Comparison of ENCODE assay signal across 18 cellular contexts in the genomic region with DNA sequence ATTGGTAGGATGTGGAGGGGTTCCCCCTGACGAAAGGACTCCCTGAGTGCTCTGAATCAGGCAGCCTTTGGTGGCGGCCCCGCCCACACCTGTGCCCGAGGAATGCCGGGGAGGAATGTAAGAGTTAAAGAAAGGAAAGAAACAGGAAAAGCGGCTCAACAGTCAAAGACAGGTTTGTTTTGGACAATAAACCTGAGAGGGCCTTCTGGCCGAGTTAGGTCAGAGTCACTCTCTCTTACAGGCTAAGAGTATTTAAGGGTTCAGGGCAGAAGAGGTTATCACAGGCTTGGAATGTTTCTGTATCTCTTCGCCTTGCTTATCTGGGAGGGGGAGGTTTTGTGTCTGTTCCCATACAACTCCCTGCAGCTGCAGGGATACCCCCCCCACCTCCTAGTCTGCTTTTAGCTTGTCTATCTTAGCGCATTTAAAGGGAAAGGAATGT. TPM values are rescaled to one million over a fixed set of nuclear protein-coding genes. Genes with fewer than 3 reads are reported as not detected.
DNase-seq lines count a peak whose midpoint lies in the region; ATAC-seq and TF ChIP-seq lines count a peak whose summit lies in the region.
"Had no signal": no experiment of that assay in that cellular context is flagged by ENCODE, and none has a peak within 500 bp of the region (broad histone marks: within the 10 kb centered on the region; RNA-seq: fewer than 3 reads in every experiment).

No MANE protein-coding gene starts in this region.

- peak overlapping the region; percentile 84 for H3K9ac ChIP-seq in endodermal cell (ENCODE audit: extremely low read depth, low read length, poor library complexity, severe bottlenecking)

- peaks cover 66% of the 10 kb centered on the region for H3K36me3 Mint-ChIP-seq in endodermal cell (ENCODE audit: low read depth)
- peaks cover 92% of the 10 kb centered on the region for H3K36me3 Mint-ChIP-seq in stimulated activated effector memory CD8-positive, alpha-beta T cell treated with anti-CD3 and anti-CD28 coated beads, Interleukin-12 subunit alpha, Interleukin-12 subunit beta, amount 100 ng/mL, for 72 hours

- peak overlapping the region; percentile 14 for H3K4me3 Mint-ChIP-seq in endodermal cell
- H3K4me3 Mint-ChIP-seq in stimulated activated effector memory CD8-positive, alpha-beta T cell treated with anti-CD3 and anti-CD28 coated beads, Interleukin-12 subunit alpha, Interleukin-12 subunit beta, amount 100 ng/mL, for 72 hours, result no peak overlapping the region

- peaks cover 23% of the 10 kb centered on the region for H3K4me1 ChIP-seq in endodermal cell (ENCODE audit: control insufficient read depth, insufficient read depth, low read length)

- CTCF ChIA-PET in RWPE1 (lab: Yijun Ruan, JAX), result interaction anchor here (1.0 kb wide), 1 partner anchor 391 kb away, joined by 4 read pairs; no protein-coding TSS in a partner anchor

- H3K27ac ChIP-seq in RWPE1 (no peak overlapping the region), endodermal cell (ENCODE audit: low read depth, low read length) (peak overlapping the region; percentile 89)
- H3K27ac ChIP-seq: adrenal gland, C4-2B, WERI-Rb-1 had no signal

- H3K4me3 ChIP-seq in endodermal cell (ENCODE audit: low read length), result peak overlapping the region; percentile 54
- H3K4me3 ChIP-seq: adrenal gland, heart right ventricle had no signal

- DNase-seq in RWPE1 (ENCODE audit: low spot score), result peak; percentile 27
- DNase-seq in endodermal cell, result peak; percentile 91
- no peak for DNase-seq in left colon
- no peak for DNase-seq in stimulated activated effector memory CD8-positive, alpha-beta T cell treated with anti-CD3 and anti-CD28 coated beads, Interleukin-12 subunit alpha, Interleukin-12 subunit beta, amount 100 ng/mL, for 72 hours (ENCODE audit: low spot score in 2 of 2)
- DNase-seq in SK-N-DZ (ENCODE audit: low spot score), result no peak
- no peak for DNase-seq in cerebellum (ENCODE audit: low spot score)
- DNase-seq: activated T-cell treated with anti-CD3 and anti-CD28 coated beads for 4 hours, EL, heart right ventricle, KBM-7, NCI-H1694, NCI-H748 treated with DMSO at 0.1 percent for 48 hours, WERI-Rb-1 had no signal

- ATAC-seq in left colon (peak; percentile 33), HG03521 (IDR thresholded peaks at IDR 0.05; ENCODE audit: unreplicated experiment) (no peak)
- ATAC-seq in stimulated activated effector memory CD8-positive, alpha-beta T cell treated with anti-CD3 and anti-CD28 coated beads, Interleukin-12 subunit alpha, Interleukin-12 subunit beta, amount 100 ng/mL, for 72 hours, result no peak
- ATAC-seq in activated CD4-positive, CD25-positive, alpha-beta regulatory T cell treated with anti-CD3 and anti-CD28 coated beads, Interleukin-2, amount 50 U/mL, for 24 hours, result no peak
- ATAC-seq: sciatic nerve had no signal

- peaks cover 15% of the 10 kb centered on the region for H3K9me3 Mint-ChIP-seq in endodermal cell
- no peaks in the 10 kb centered on the region for H3K9me3 Mint-ChIP-seq in stimulated activated effector memory CD8-positive, alpha-beta T cell treated with anti-CD3 and anti-CD28 coated beads, Interleukin-12 subunit alpha, Interleukin-12 subunit beta, amount 100 ng/mL, for 72 hours

- H3K27ac Mint-ChIP-seq in endodermal cell, result peak overlapping the region; percentile 97
- H3K27ac Mint-ChIP-seq in stimulated activated effector memory CD8-positive, alpha-beta T cell treated with anti-CD3 and anti-CD28 coated beads, Interleukin-12 subunit alpha, Interleukin-12 subunit beta, amount 100 ng/mL, for 72 hours, result peak overlapping the region; percentile 63

- POLR2A ChIA-PET in RWPE1 (lab: Yijun Ruan, JAX; ENCODE audit: low non-redundant PET), result no interaction called here

- TF ChIP-seq CTCF in RWPE1 (conservative IDR thresholded peaks at IDR 0.05; ENCODE audit: low read depth) (no peak), endodermal cell (conservative IDR thresholded peaks at IDR 0.05) (no peak)

- peaks cover 65% of the 10 kb centered on the region for H3K36me3 ChIP-seq in endodermal cell (ENCODE audit: control insufficient read depth, insufficient read depth, low read length)

- H3K9me3 ChIP-seq in endodermal cell (ENCODE audit: control insufficient read depth, low read length), result peaks cover 14% of the 10 kb centered on the region
- H3K9me3 ChIP-seq: adrenal gland had no signal

- H3K4me1 Mint-ChIP-seq in endodermal cell, result peaks cover 23% of the 10 kb centered on the region
- peaks cover 9% of the 10 kb centered on the region for H3K4me1 Mint-ChIP-seq in stimulated activated effector memory CD8-positive, alpha-beta T cell treated with anti-CD3 and anti-CD28 coated beads, Interleukin-12 subunit alpha, Interleukin-12 subunit beta, amount 100 ng/mL, for 72 hours

- no peaks in the 10 kb centered on the region for H3K27me3 ChIP-seq in endodermal cell (ENCODE audit: control insufficient read depth, insufficient read depth, low read length, poor library complexity, severe bottlenecking)
- H3K27me3 ChIP-seq: adrenal gland, heart right ventricle had no signal

- 26 to 34% methylated on average over 6 to 9 of the region's 9 CpGs for WGBS in endodermal cell (ENCODE audit: insufficient coverage in 1 of 2, insufficient read length in 1 of 2), 2 experiments

- intact Hi-C loops in left colon (cut with DNase I, micrococcal nuclease), result no loop called here

- H3K27me3 Mint-ChIP-seq in endodermal cell (ENCODE audit: insufficient read depth), result no peaks in the 10 kb centered on the region

RNA-seq across cellular contexts. Expression of a gene that starts 32.9 kb away (rescaled TPM):
- total RNA-seq in endodermal cell (100 to 1,000 TPM; 112 to 148 TPM), left colon (100 to 1,000 TPM; 142 to 178 TPM), cerebellum (61.2 TPM)
- 172 TPM for polyA plus RNA-seq in endodermal cell (2013, experiment 1 of 2)
- polyA plus RNA-seq in endodermal cell (2013, experiment 2 of 2), result 168 TPM
- polyA plus RNA-seq in SK-N-DZ (2014; cell fraction: cytosol; rRNA removed), result 333 and 438 TPM in 2 replicates
- polyA plus RNA-seq in SK-N-DZ (2014; cell fraction: nucleus; rRNA removed), result 295 and 313 TPM in 2 replicates

RNA-seq across cellular contexts. Expression of a gene that starts 38.2 kb away (rescaled TPM):
- total RNA-seq in endodermal cell (under 1 TPM; 0.58 to 0.79 TPM), left colon (1 to 10 TPM; 2.6 to 2.7 TPM), cerebellum (2.4 TPM)
- polyA plus RNA-seq in endodermal cell (2013, experiment 1 of 2), result 0.46 TPM
- 0.50 TPM for polyA plus RNA-seq in endodermal cell (2013, experiment 2 of 2)
- 3.3 and 6.0 TPM in 2 replicates for polyA plus RNA-seq in SK-N-DZ (2014; cell fraction: cytosol; rRNA removed)
- 3.2 and 6.0 TPM in 2 replicates for polyA plus RNA-seq in SK-N-DZ (2014; cell fraction: nucleus; rRNA removed)

RNA-seq across cellular contexts. Expression of a gene that starts 51.7 kb away (rescaled TPM):
- total RNA-seq in endodermal cell (10 to 100 TPM; 21.2 to 21.8 TPM), left colon (10 to 100 TPM; 41.2 to 46.7 TPM), cerebellum (45.4 TPM)
- polyA plus RNA-seq in endodermal cell (2013, experiment 1 of 2), result 20.7 TPM
- 18.7 TPM for polyA plus RNA-seq in endodermal cell (2013, experiment 2 of 2)
- 48.3 and 55.4 TPM in 2 replicates for polyA plus RNA-seq in SK-N-DZ (2014; cell fraction: cytosol; rRNA removed)
- polyA plus RNA-seq in SK-N-DZ (2014; cell fraction: nucleus; rRNA removed), result 37.6 and 47.4 TPM in 2 replicates

Comparison
In these comparisons a context has a peak if more than half of its experiments do, and no peak if none do; other contexts are left out.
1. DNase-seq: peak in RWPE1 (single experiment) and endodermal cell (single experiment); none in left colon (0 of 2), stimulated activated effector memory CD8-positive, alpha-beta T cell treated with anti-CD3 and anti-CD28 coated beads, Interleukin-12 subunit alpha, Interleukin-12 subunit beta, amount 100 ng/mL, for 72 hours (0 of 2), SK-N-DZ (single experiment) and cerebellum (single experiment).